In genomic region chr9:22446950-22447606, GRCh38 we compare ENCODE assay signal across 8 cellular contexts.
A peak's percentile ranks its signal among the peaks of the same experiment; 100 is the strongest.
DNase-seq lines count a peak whose midpoint lies in the region; ATAC-seq and TF ChIP-seq lines count a peak whose summit lies in the region.

No MANE protein-coding gene starts in this region.

- H3K4me1 Mint-ChIP-seq in memory B cell, result peaks cover 4% of the 10 kb centered on the region
- H3K4me1 Mint-ChIP-seq in stimulated activated effector memory CD8-positive, alpha-beta T cell treated with anti-CD3 and anti-CD28 coated beads, Interleukin-12 subunit alpha, Interleukin-12 subunit beta, amount 100 ng/mL, for 72 hours, result peaks cover 5% of the 10 kb centered on the region

- no peaks in the 10 kb centered on the region for H3K36me3 Mint-ChIP-seq in memory B cell
- no peaks in the 10 kb centered on the region for H3K36me3 Mint-ChIP-seq in stimulated activated effector memory CD8-positive, alpha-beta T cell treated with anti-CD3 and anti-CD28 coated beads, Interleukin-12 subunit alpha, Interleukin-12 subunit beta, amount 100 ng/mL, for 72 hours

- H3K9ac ChIP-seq in endocrine pancreas (ENCODE audit: control insufficient read depth, insufficient read depth, low read length), result peak overlapping the region; percentile 77

- ATAC-seq in GM21717 (IDR thresholded peaks at IDR 0.05; ENCODE audit: unreplicated experiment), result peak; percentile 69
- ATAC-seq in memory B cell (ENCODE audit: low read depth), result peak; percentile 88
- peak; percentile 84 for ATAC-seq in stimulated activated effector memory CD8-positive, alpha-beta T cell treated with anti-CD3 and anti-CD28 coated beads, Interleukin-12 subunit alpha, Interleukin-12 subunit beta, amount 100 ng/mL, for 72 hours
- no peak for ATAC-seq in HG02884 (IDR thresholded peaks at IDR 0.05; ENCODE audit: unreplicated experiment)

- H3K4me1 ChIP-seq in endocrine pancreas (ENCODE audit: control insufficient read depth, insufficient read depth, low read length), result peaks cover 13% of the 10 kb centered on the region

- peaks cover 11% of the 10 kb centered on the region for H3K27me3 Mint-ChIP-seq in memory B cell

- H3K9me3 ChIP-seq in WERI-Rb-1 (ENCODE audit: severe bottlenecking), result no peaks in the 10 kb centered on the region
- H3K9me3 ChIP-seq in endocrine pancreas (ENCODE audit: control insufficient read depth, low read length), result no peaks in the 10 kb centered on the region

- peak; percentile 64 for TF ChIP-seq CTCF in WERI-Rb-1 (IDR thresholded peaks at IDR 0.05; ENCODE audit: low read depth, low read length)

- no peak overlapping the region for H3K27ac ChIP-seq in WERI-Rb-1

- H3K4me3 Mint-ChIP-seq in memory B cell, result peak overlapping the region; percentile 41
- H3K4me3 Mint-ChIP-seq in stimulated activated effector memory CD8-positive, alpha-beta T cell treated with anti-CD3 and anti-CD28 coated beads, Interleukin-12 subunit alpha, Interleukin-12 subunit beta, amount 100 ng/mL, for 72 hours, result peak overlapping the region; percentile 28

- H3K27ac Mint-ChIP-seq in memory B cell, result no peak overlapping the region
- H3K27ac Mint-ChIP-seq in stimulated activated effector memory CD8-positive, alpha-beta T cell treated with anti-CD3 and anti-CD28 coated beads, Interleukin-12 subunit alpha, Interleukin-12 subunit beta, amount 100 ng/mL, for 72 hours, result no peak overlapping the region

- DNase-seq in D341Med (ENCODE audit: low spot score) (peak; percentile 79), NCI-H1048 (lab: John Stamatoyannopoulos, UW) (peak; percentile 39), WERI-Rb-1 (peak; percentile 62), memory B cell (ENCODE audit: low spot score in 2 of 2) (peak; percentile 26 to 47)
- DNase-seq in stimulated activated effector memory CD8-positive, alpha-beta T cell treated with anti-CD3 and anti-CD28 coated beads, Interleukin-12 subunit alpha, Interleukin-12 subunit beta, amount 100 ng/mL, for 72 hours (ENCODE audit: low spot score in 2 of 2), result no peak

- peaks cover 54% of the 10 kb centered on the region for H3K27me3 ChIP-seq in WERI-Rb-1 (ENCODE audit: insufficient read depth, low read depth, severe bottlenecking)
- no peaks in the 10 kb centered on the region for H3K27me3 ChIP-seq in endocrine pancreas (ENCODE audit: control insufficient read depth, insufficient read depth, low read length)

- H3K36me3 ChIP-seq in WERI-Rb-1, result no peaks in the 10 kb centered on the region
- no peaks in the 10 kb centered on the region for H3K36me3 ChIP-seq in endocrine pancreas (ENCODE audit: control insufficient read depth, insufficient read depth, low read length)

- peak overlapping the region; percentile 40 for H3K4me3 ChIP-seq in WERI-Rb-1 (ENCODE audit: low read depth, low read length)
- peak overlapping the region; percentile 10 for H3K4me3 ChIP-seq in endocrine pancreas (ENCODE audit: control insufficient read depth, insufficient read depth, low read length)

- H3K9me3 Mint-ChIP-seq in memory B cell, result no peaks in the 10 kb centered on the region
- no peaks in the 10 kb centered on the region for H3K9me3 Mint-ChIP-seq in stimulated activated effector memory CD8-positive, alpha-beta T cell treated with anti-CD3 and anti-CD28 coated beads, Interleukin-12 subunit alpha, Interleukin-12 subunit beta, amount 100 ng/mL, for 72 hours

Comparison
In these comparisons a context has a peak if more than half of its experiments do, and no peak if none do; other contexts are left out.
1. DNase-seq: peak in D341Med (single experiment), NCI-H1048 (single experiment), WERI-Rb-1 (single experiment) and memory B cell (2 of 2); none in stimulated activated effector memory CD8-positive, alpha-beta T cell treated with anti-CD3 and anti-CD28 coated beads, Interleukin-12 subunit alpha, Interleukin-12 subunit beta, amount 100 ng/mL, for 72 hours (0 of 2).